Comparison of ENCODE assay signal across 11 cellular contexts in genomic region chr15:78064544-78064943, GRCh38. TPM values are rescaled to one million over a fixed set of nuclear protein-coding genes. Genes with fewer than 3 reads are reported as not detected.
A peak's percentile ranks its signal among the peaks of the same experiment; 100 is the strongest.
DNase-seq lines count a peak whose midpoint lies in the region; ATAC-seq and TF ChIP-seq lines count a peak whose summit lies in the region.
"Had no signal": no experiment of that assay in that cellular context is flagged by ENCODE, and none has a peak within 500 bp of the region (broad histone marks: within the 10 kb centered on the region; RNA-seq: fewer than 3 reads in every experiment).

No MANE protein-coding gene starts in this region.

- POLR2A ChIA-PET in IMR-90 (lab: Charles Lee; ENCODE audit: unreplicated experiment) = no interaction called here

- intact Hi-C loops in IMR-90 (cut with micrococcal nuclease) (loop anchor here (2.0 kb wide), 1 partner anchor 14 kb away; no protein-coding TSS in a partner anchor), spleen (cut with DNase I; ENCODE audit: low total_unique reads) (no loop called here)

- peak overlapping the region; percentile 95; the same call in 1 of the 2 replicates for H3K27ac ChIP-seq in IMR-90 (ENCODE audit: insufficient read depth, low read length)
- H3K27ac ChIP-seq in brain microvascular endothelial cell = peak overlapping the region; percentile 90
- H3K27ac ChIP-seq in hepatocyte = peak overlapping the region; percentile 93
- H3K27ac ChIP-seq in spleen = peak overlapping the region; percentile 69 to 97 (median 89)

- 0% methylated on average over 1 of the region's 2 CpGs; no CpG with 5 or more reads in 1 of the 2 experiments for WGBS in IMR-90 (ENCODE audit: extremely low coverage in 2 of 2, insufficient read length in 1 of 2), 2 experiments
- 77% methylated on average over 2 of the region's 2 CpGs for WGBS in hepatocyte (ENCODE audit: low lambda C conversion rate, missing lambda C conversion rate)
- WGBS in spleen, 5 donors = 61 to 74% (median 72%) methylated on average over 2 of the region's 2 CpGs

- no peak for TF ChIP-seq POLR2A in IMR-90 (IDR thresholded peaks at IDR 0.05; ENCODE audit: low read depth, low read length)
- TF ChIP-seq POLR2A in spleen (IDR thresholded peaks at IDR 0.05) = no peak

- H3K56ac ChIP-seq in IMR-90 (ENCODE audit: extremely low read depth, insufficient read depth, low read length) = no peak overlapping the region

- dilution Hi-C loops in IMR-90 (cut with HindIII; ENCODE audit: low sequenced_read_pairs, unreplicated experiment) = no loop called here

- no peak overlapping the region for H2AK9ac ChIP-seq in IMR-90 (replicated peaks; ENCODE audit: low read depth, low read length, poor library complexity)

- no peak overlapping the region for H2BK15ac ChIP-seq in IMR-90 (ENCODE audit: low read depth, low read length)

- H3K4me1 Mint-ChIP-seq in activated T-cell treated with anti-CD3 and anti-CD28 coated beads, Interleukin-2, amount 50 U/mL, for 24 hours (ENCODE audit: low read depth) = peaks cover 22% of the 10 kb centered on the region

- H3K9me3 ChIP-seq in IMR-90 (ENCODE audit: control insufficient read depth, insufficient read depth, low read length) (no peaks in the 10 kb centered on the region), hepatocyte (ENCODE audit: low read depth) (no peaks in the 10 kb centered on the region), spleen (no peaks in the 10 kb centered on the region)

- H3K79me1 ChIP-seq in IMR-90 (ENCODE audit: low read depth in 1 of 2, low read length in 2 of 2) = peaks cover 27 to 81% of the 10 kb centered on the region in 2 experiments

- no peak overlapping the region for H2BK120ac ChIP-seq in IMR-90 (ENCODE audit: low read depth, low read length)

- peak overlapping the region in 1 of 2 experiments; percentile 11; a peak in 1 of 4 replicates for H4K8ac ChIP-seq in IMR-90 (ENCODE audit: low read depth in 2 of 2, low read length in 2 of 2)

- H3K9ac ChIP-seq in IMR-90 (ENCODE audit: low read depth, low read length) = no peak overlapping the region

- peaks cover 8% of the 10 kb centered on the region for H3K36me3 Mint-ChIP-seq in activated T-cell treated with anti-CD3 and anti-CD28 coated beads, Interleukin-2, amount 50 U/mL, for 24 hours (ENCODE audit: low read depth)

- H3K4me3 ChIP-seq in IMR-90 (ENCODE audit: insufficient read depth, low read depth, low read length) (no peak overlapping the region), brain microvascular endothelial cell (ENCODE audit: low read depth, low read length) (no peak overlapping the region), hepatocyte (no peak overlapping the region), spleen (peak overlapping the region in 1 of 8 donors; percentile 33)

- TF ChIP-seq RAD21 in IMR-90 (IDR thresholded peaks at IDR 0.05; ENCODE audit: low read length) = no peak

- H3K23ac ChIP-seq in IMR-90 (ENCODE audit: low read depth, low read length) = no peak overlapping the region

- CTCF ChIA-PET in IMR-90 (lab: Yijun Ruan, JAX) = no interaction called here

- H3K9me3 Mint-ChIP-seq in activated T-cell treated with anti-CD3 and anti-CD28 coated beads, Interleukin-2, amount 50 U/mL, for 24 hours = no peaks in the 10 kb centered on the region
- H3K9me3 Mint-ChIP-seq: activated naive CD4-positive, alpha-beta T cell treated with anti-CD3 and anti-CD28 coated beads for 36 hours had no signal

- DNase-seq in IMR-90 (peak; percentile 51), brain microvascular endothelial cell (no peak), hepatocyte (ENCODE audit: low spot score) (no peak), spleen (no peak), NCI-H524 (lab: John Stamatoyannopoulos, UW) (no peak), NCI-H345 treated with DMSO at 0.1 percent for 48 hours (lab: John Stamatoyannopoulos, UW; ENCODE audit: unreplicated experiment) (no peak)
- DNase-seq in activated CD8-positive, alpha-beta memory T cell treated with anti-CD3 and anti-CD28 coated beads, Interleukin-2, amount 50 U/mL, for 48 hours = no peak
- no peak for DNase-seq in activated T-cell treated with anti-CD3 and anti-CD28 coated beads, Interleukin-2, amount 50 U/mL, for 24 hours
- DNase-seq: activated CD4-positive, alpha-beta T cell treated with anti-CD3 and anti-CD28 coated beads for 48 hours; activated naive CD4-positive, alpha-beta T cell treated with anti-CD3 and anti-CD28 coated beads for 36 hours had no signal

- TF ChIP-seq CTCF in IMR-90 (conservative IDR thresholded peaks at IDR 0.05; ENCODE audit: low read depth, low read length) (no peak), brain microvascular endothelial cell (IDR thresholded peaks at IDR 0.05; ENCODE audit: low read depth, low read length, missing control alignments) (no peak), hepatocyte (IDR thresholded peaks at IDR 0.05; ENCODE audit: poor library complexity) (no peak), spleen (IDR thresholded peaks at IDR 0.05 in 8 of 11, conservative IDR thresholded peaks at IDR 0.05 in 3 of 11) (no peak)

- ATAC-seq in IMR-90 (ENCODE audit: low read depth) = no peak

- H4K20me1 ChIP-seq in IMR-90 (ENCODE audit: insufficient read depth, low read length) (peaks cover 65% of the 10 kb centered on the region), hepatocyte (ENCODE audit: insufficient read depth, poor library complexity, severe bottlenecking) (no peaks in the 10 kb centered on the region)

- no peak overlapping the region for H3K27ac Mint-ChIP-seq in activated T-cell treated with anti-CD3 and anti-CD28 coated beads, Interleukin-2, amount 50 U/mL, for 24 hours
- H3K27ac Mint-ChIP-seq: activated naive CD4-positive, alpha-beta T cell treated with anti-CD3 and anti-CD28 coated beads for 36 hours had no signal

- H3K4ac ChIP-seq in IMR-90 (ENCODE audit: low read depth, low read length) = peak overlapping the region; percentile 89; the same call in 1 of the 2 replicates

- H3K27me3 ChIP-seq in IMR-90 (ENCODE audit: control insufficient read depth, insufficient read depth, low read length) = no peaks in the 10 kb centered on the region
- no peaks in the 10 kb centered on the region for H3K27me3 ChIP-seq in brain microvascular endothelial cell (replicated peaks)
- no peaks in the 10 kb centered on the region for H3K27me3 ChIP-seq in hepatocyte
- no peaks in the 10 kb centered on the region for H3K27me3 ChIP-seq in spleen (replicated peaks in 1 of 7)

- in situ Hi-C loops in IMR-90 (cut with MboI; ENCODE audit: low sequenced_read_pairs) = no loop called here
- in situ Hi-C loops in brain microvascular endothelial cell (cut with HindIII; ENCODE audit: low pct_ligation_motif_present, low sequenced_read_pairs) = no loop called here

- H3K4me2 ChIP-seq in IMR-90 (ENCODE audit: low read depth, low read length) = no peak overlapping the region
- peak overlapping the region; percentile 62 for H3K4me2 ChIP-seq in hepatocyte

- H2BK20ac ChIP-seq in IMR-90 (ENCODE audit: low read depth, low read length) = no peak overlapping the region

- no peak overlapping the region for H2AFZ ChIP-seq in IMR-90 (replicated peaks; ENCODE audit: low read length, poor library complexity)
- no peak overlapping the region for H2AFZ ChIP-seq in hepatocyte

- H3K79me2 ChIP-seq in hepatocyte = peaks cover 94% of the 10 kb centered on the region

- no peak overlapping the region for H4K91ac ChIP-seq in IMR-90 (ENCODE audit: insufficient read depth, low read depth, low read length)

- H2BK5ac ChIP-seq in IMR-90 (ENCODE audit: low read depth, low read length, poor library complexity, severe bottlenecking) = peak overlapping the region; percentile 90

- H3K4me1 ChIP-seq in IMR-90 (ENCODE audit: control insufficient read depth, insufficient read depth, low read length) (peaks cover 47% of the 10 kb centered on the region), hepatocyte (ENCODE audit: insufficient read depth) (peaks cover 86% of the 10 kb centered on the region), spleen (peaks cover 79 to 100% (median 99%) of the 10 kb centered on the region in 6 donors)

- no peak overlapping the region for H3K4me3 Mint-ChIP-seq in activated T-cell treated with anti-CD3 and anti-CD28 coated beads, Interleukin-2, amount 50 U/mL, for 24 hours
- H3K4me3 Mint-ChIP-seq: activated naive CD4-positive, alpha-beta T cell treated with anti-CD3 and anti-CD28 coated beads for 36 hours had no signal

- H3K9me2 ChIP-seq in hepatocyte (replicated peaks; ENCODE audit: insufficient read depth) = no peaks in the 10 kb centered on the region

- H3K36me3 ChIP-seq in IMR-90 (ENCODE audit: control insufficient read depth, insufficient read depth, low read length) (no peaks in the 10 kb centered on the region), brain microvascular endothelial cell (replicated peaks) (no peaks in the 10 kb centered on the region), hepatocyte (replicated peaks; ENCODE audit: insufficient read depth, low read depth) (no peaks in the 10 kb centered on the region), spleen (no peaks in the 10 kb centered on the region)

- H2AK5ac ChIP-seq in IMR-90 (ENCODE audit: low read depth, low read length) = no peak overlapping the region

- H3K14ac ChIP-seq in IMR-90 (replicated peaks; ENCODE audit: low read depth, low read length) = no peak overlapping the region; the same call in 1 of the 2 replicates

- BruUV-seq in IMR-90 (replicated peaks; lab: Mats Ljungman, UMichigan) = no TSS peak

- no peak overlapping the region for H4K5ac ChIP-seq in IMR-90 (ENCODE audit: low read depth, low read length)

- H3K27me3 Mint-ChIP-seq in activated T-cell treated with anti-CD3 and anti-CD28 coated beads, Interleukin-2, amount 50 U/mL, for 24 hours = no peaks in the 10 kb centered on the region

- H3K9me1 ChIP-seq in IMR-90 (ENCODE audit: insufficient read depth, low read length) = peaks cover 49% of the 10 kb centered on the region

- H3K18ac ChIP-seq in IMR-90 (ENCODE audit: low read depth, low read length) = peak overlapping the region; percentile 90

TF ChIP-seq in IMR-90, 13 proteins besides CTCF, POLR2A, EP300 and RAD21 (continues in another document):
- TF ChIP-seq MAZ (IDR thresholded peaks at IDR 0.05; ENCODE audit: borderline replicate concordance, low read depth, low read length) = no peak

RNA-seq across cellular contexts. Expression of gene TBC1D2B, which starts 13.0 kb away (rescaled TPM):
- total RNA-seq in IMR-90 (2012; rRNA removed) (17.7 and 17.8 TPM in 2 replicates), hepatocyte (33.8 and 38.4 TPM in 2 replicates), spleen (100 to 1,000 TPM in 5 of 7 donors, 10 to 100 TPM in 2; 88.7 to 131 (median 106) TPM)
- polyA plus RNA-seq in IMR-90 (2012; rRNA removed) (22.8 and 28.3 TPM in 2 replicates), hepatocyte (24.8 and 29.3 TPM in 2 replicates), spleen (10 to 100 TPM in 2 of 3 donors, 1 to 10 TPM in 1; 9.4 to 19.4 (median 10.0) TPM)
- polyA plus RNA-seq in IMR-90 (2012; cell fraction: cytosol; rRNA removed) = 13.0 and 22.1 TPM in 2 replicates
- 84.5 and 160 TPM in 2 replicates for polyA plus RNA-seq in IMR-90 (2012; cell fraction: nucleus; rRNA removed; ENCODE audit: low replicate concordance)

RNA-seq across cellular contexts. Expression of gene SH2D7, which starts 27.8 kb away (rescaled TPM):
- total RNA-seq in IMR-90 (2012; rRNA removed) = not detected in 2 replicates
- not detected in 2 replicates for polyA plus RNA-seq in IMR-90 (2012; rRNA removed)
- polyA plus RNA-seq in IMR-90 (2012; cell fraction: cytosol; rRNA removed) = not detected in 2 replicates
- not detected in 2 replicates for polyA plus RNA-seq in IMR-90 (2012; cell fraction: nucleus; rRNA removed; ENCODE audit: low replicate concordance)
- not detected in 2 replicates for total RNA-seq in hepatocyte
- 0.22 TPM in 1 of 2 replicates, not detected in the other for polyA plus RNA-seq in hepatocyte
- not detected for total RNA-seq in spleen
- polyA plus RNA-seq in spleen = not detected
- total RNA-seq: activated naive CD4-positive, alpha-beta T cell treated with anti-CD3 and anti-CD28 coated beads for 36 hours; pulmonary artery endothelial cell had no signal
